Comparison of ENCODE assay signal across 9 cellular contexts in genomic region chr19:947707-948533, GRCh38. TPM values are rescaled to one million over a fixed set of nuclear protein-coding genes. Genes with fewer than 3 reads are reported as not detected.
A peak's percentile ranks its signal among the peaks of the same experiment; 100 is the strongest.
DNase-seq lines count a peak whose midpoint lies in the region; ATAC-seq and TF ChIP-seq lines count a peak whose summit lies in the region.
"Had no signal": no experiment of that assay in that cellular context is flagged by ENCODE, and none has a peak within 500 bp of the region (broad histone marks: within the 10 kb centered on the region; RNA-seq: fewer than 3 reads in every experiment).

No MANE protein-coding gene starts in this region.

- peaks cover 14% of the 10 kb centered on the region for H3K36me3 ChIP-seq in WERI-Rb-1

- peaks cover 2% of the 10 kb centered on the region; the same call in 1 of the 2 replicates for H3K4me1 Mint-ChIP-seq in WTC11

- intact Hi-C loops in lower leg skin (cut with DNase I; ENCODE audit: low total_unique reads): no loop called here

- H3K27me3 ChIP-seq in WERI-Rb-1 (ENCODE audit: insufficient read depth, low read depth, severe bottlenecking): no peaks in the 10 kb centered on the region

- no peak for TF ChIP-seq POLR2A in lower leg skin (IDR thresholded peaks at IDR 0.05)

- DNase-seq in GM13976 (ENCODE audit: low spot score): peak; percentile 94
- DNase-seq in MV-4-11 (lab: John Stamatoyannopoulos, UW): peak; percentile 99
- DNase-seq in lower leg skin (ENCODE audit: low spot score in 2 of 2): peak; percentile 66 to 93
- DNase-seq in WTC11 (ENCODE audit: low spot score): no peak
- DNase-seq in activated CD4-positive, alpha-beta T cell treated with anti-CD3 and anti-CD28 coated beads for 48 hours: no peak
- DNase-seq in activated CD8-positive, alpha-beta memory T cell treated with anti-CD3 and anti-CD28 coated beads for 24 hours: no peak
- no peak for DNase-seq in WERI-Rb-1

- H3K27me3 Mint-ChIP-seq in WTC11 (ENCODE audit: low read depth): no peaks in the 10 kb centered on the region

- no peaks in the 10 kb centered on the region for H3K9me3 ChIP-seq in WERI-Rb-1 (ENCODE audit: severe bottlenecking)

- POLR2A ChIA-PET in WTC11 (lab: Charles Lee): interaction anchor here (0.6 kb wide), 1 partner anchor 256 kb away, joined by 3 read pairs; no protein-coding TSS in a partner anchor

- TF ChIP-seq CTCF in GM13976 (IDR thresholded peaks at IDR 0.05; ENCODE audit: borderline replicate concordance, control extremely low read depth, extremely low read depth, insufficient read depth, missing control alignments): no peak
- no peak for TF ChIP-seq CTCF in lower leg skin (IDR thresholded peaks at IDR 0.05)
- no peak for TF ChIP-seq CTCF in WTC11 (IDR thresholded peaks at IDR 0.05)
- TF ChIP-seq CTCF in WERI-Rb-1 (IDR thresholded peaks at IDR 0.05; ENCODE audit: low read depth, low read length): no peak

- H3K4me3 ChIP-seq in lower leg skin (ENCODE audit: low read depth, poor library complexity, severe bottlenecking) (no peak overlapping the region), WERI-Rb-1 (ENCODE audit: low read depth, low read length) (no peak overlapping the region)

- CTCF ChIA-PET in WTC11 (lab: Charles Lee): interaction anchor here (0.9 kb wide), 1 partner anchor 9 kb away, joined by 3 read pairs; no protein-coding TSS in a partner anchor

- no peak overlapping the region for H3K27ac Mint-ChIP-seq in WTC11
- H3K27ac Mint-ChIP-seq: immature natural killer cell had no signal

- WGBS in lower leg skin, 2 donors: 84 to 86% methylated on average over 43 to 46 of the region's 46 CpGs

- H3K4me3 Mint-ChIP-seq in WTC11: no peak overlapping the region
- H3K4me3 Mint-ChIP-seq: immature natural killer cell had no signal

- in situ Hi-C loops in GM13976 (cut with MboI; ENCODE audit: low sequenced_read_pairs, unreplicated experiment): no loop called here

- H3K36me3 Mint-ChIP-seq in WTC11: peaks cover 8% of the 10 kb centered on the region
- H3K36me3 Mint-ChIP-seq: immature natural killer cell had no signal

- ATAC-seq in GM21737 (IDR thresholded peaks at IDR 0.05; ENCODE audit: unreplicated experiment) (peak; percentile 74), WTC11 (no peak; the same call in 1 of the 2 replicates)

- H3K9me3 Mint-ChIP-seq in WTC11: no peaks in the 10 kb centered on the region
- H3K9me3 Mint-ChIP-seq: immature natural killer cell had no signal

- no peak overlapping the region; the same call in 1 of the 2 replicates for H3K27ac ChIP-seq in WERI-Rb-1

TF ChIP-seq in WTC11, 78 proteins besides CTCF, POLR2A, EP300 and RAD21:
- TF ChIP-seq KAT7 (CRISPR knock-in tag; IDR thresholded peaks at IDR 0.05; ENCODE audit: borderline replicate concordance): no peak
TF ChIP-seq in WTC11: peak in this region for 0.

RNA-seq across cellular contexts. Expression of gene ARID3A, which starts 22.1 kb away (rescaled TPM):
- 1 to 10 TPM; 1.8 to 9.4 (median 5.6) TPM for total RNA-seq in lower leg skin
- 102 to 116 TPM (median 113 TPM) in 3 replicates for total RNA-seq in WTC11 (2021)

RNA-seq across cellular contexts. Expression of gene KISS1R, which starts 30.8 kb away (rescaled TPM):
- total RNA-seq in lower leg skin (1 to 10 TPM in 1 of 4 donors, under 1 TPM in 1, not detected in 2; 0.88 to 3.5 TPM), WTC11 (2021) (2.9 to 4.4 TPM (median 3.6 TPM) in 3 replicates)

RNA-seq across cellular contexts. Expression of gene R3HDM4, which starts 34.9 kb away (rescaled TPM):
- total RNA-seq in lower leg skin (10 to 100 TPM; 58.1 to 75.6 (median 65.8) TPM), WTC11 (2021) (85.5 to 99.5 TPM (median 88.3 TPM) in 3 replicates)

RNA-seq across cellular contexts. Expression of gene WDR18, which starts 36.2 kb away (rescaled TPM):
- total RNA-seq in lower leg skin (10 to 100 TPM; 29.0 to 66.9 (median 39.9) TPM), WTC11 (2021) (140 to 147 TPM (median 146 TPM) in 3 replicates)

RNA-seq across cellular contexts. Expression of gene GRIN3B, which starts 52.3 kb away (rescaled TPM):
- total RNA-seq in lower leg skin: not detected
- total RNA-seq in WTC11 (2021): 1.9 to 2.5 TPM (median 2.4 TPM) in 3 replicates

Comparison
In these comparisons a context has a peak if more than half of its experiments do, and no peak if none do; other contexts are left out.
1. DNase-seq: peak in GM13976 (single experiment), MV-4-11 (single experiment) and lower leg skin (2 of 2); none in WTC11 (single experiment), activated CD4-positive, alpha-beta T cell treated with anti-CD3 and anti-CD28 coated beads for 48 hours (single experiment), activated CD8-positive, alpha-beta memory T cell treated with anti-CD3 and anti-CD28 coated beads for 24 hours (single experiment) and WERI-Rb-1 (single experiment).